ENCODE assay signal across 12 cellular contexts in genomic region chr22:36417281-36417686, GRCh38. TPM values are rescaled to one million over a fixed set of nuclear protein-coding genes. Genes with fewer than 3 reads are reported as not detected.
A peak's percentile ranks its signal among the peaks of the same experiment; 100 is the strongest.
DNase-seq lines count a peak whose midpoint lies in the region; ATAC-seq, FAIRE-seq and TF ChIP-seq lines count a peak whose summit lies in the region.
"Had no signal": no experiment of that assay in that cellular context is flagged by ENCODE, and none has a peak within 500 bp of the region (broad histone marks: within the 10 kb centered on the region; RNA-seq: fewer than 3 reads in every experiment).

No MANE protein-coding gene starts in this region.

- no peak overlapping the region for H3K27ac Mint-ChIP-seq in WTC11
- H3K27ac Mint-ChIP-seq: CD14-positive monocyte had no signal

- peak overlapping the region in 1 of 10 experiments; percentile 21; a peak in 1 of 20 replicates for H3K4me3 ChIP-seq in BLaER1 treated with 17β-estradiol and CSF1 and Interleukin-3, amounts not matched to agents 10 nM and 100 nM
- H3K4me3 ChIP-seq in Karpas-422 (ENCODE audit: low read length) (no peak overlapping the region), GM12878 (no peak overlapping the region), lung (no peak overlapping the region)
- H3K4me3 ChIP-seq: SK-N-MC had no signal

- H3K36me3 Mint-ChIP-seq in WTC11: no peaks in the 10 kb centered on the region
- H3K36me3 Mint-ChIP-seq: CD14-positive monocyte had no signal

- TF ChIP-seq RAD21 in GM12878 (IDR thresholded peaks at IDR 0.05; ENCODE audit: insufficient read depth, low read depth, low read length): no peak

- POLR2A ChIA-PET in GM12878 (lab: Charles Lee) (no interaction called here), WTC11 (lab: Charles Lee) (no interaction called here)

- no peaks in the 10 kb centered on the region for H3K27me3 Mint-ChIP-seq in WTC11 (ENCODE audit: low read depth)

- TF ChIP-seq CTCF in GM12878 (IDR thresholded peaks at IDR 0.05 in 2 of 3, conservative IDR thresholded peaks at IDR 0.05 in 1 of 3; ENCODE audit: control insufficient read depth in 2 of 3, extremely low read depth in 1 of 3, insufficient read depth in 1 of 3, low read depth in 3 of 3, low read length in 3 of 3): no peak
- no peak for TF ChIP-seq CTCF in lung (IDR thresholded peaks at IDR 0.05; ENCODE audit: control extremely low read depth, extremely low read depth)
- TF ChIP-seq CTCF in WTC11 (IDR thresholded peaks at IDR 0.05): no peak

- no peaks in the 10 kb centered on the region for H3K27me3 ChIP-seq in BLaER1 treated with 17β-estradiol and CSF1 and Interleukin-3, amounts not matched to agents 10 nM and 100 nM
- H3K27me3 ChIP-seq in Karpas-422 (ENCODE audit: low read length) (no peaks in the 10 kb centered on the region), GM12878 (replicated peaks in 1 of 2; ENCODE audit: control insufficient read depth in 2 of 2, insufficient read depth in 2 of 2, low read length in 1 of 2) (no peaks in the 10 kb centered on the region), lung (ENCODE audit: control insufficient read depth, insufficient read depth) (no peaks in the 10 kb centered on the region)

- no peak for TF ChIP-seq EP300 in GM12878 (IDR thresholded peaks at IDR 0.05; ENCODE audit: borderline replicate concordance in 1 of 2, control insufficient read depth in 1 of 2, low read depth in 2 of 2, low read length in 2 of 2)

- DNase-seq in Karpas-422 (no peak), GM12878 (ENCODE audit: low read depth, low spot score) (no peak), lung (ENCODE audit: low spot score) (peak; percentile 69), WTC11 (ENCODE audit: low spot score) (no peak), hypothalamus (lab: John Stamatoyannopoulos, UW) (no peak), GOT3 (lab: John Stamatoyannopoulos, UW) (no peak), ACHN (no peak)
- DNase-seq: cortex of kidney, NCI-H2081 had no signal

- no peaks in the 10 kb centered on the region for H3K36me3 ChIP-seq in BLaER1 treated with 17β-estradiol and CSF1 and Interleukin-3, amounts not matched to agents 10 nM and 100 nM
- H3K36me3 ChIP-seq in Karpas-422 (ENCODE audit: insufficient read depth, low read length) (no peaks in the 10 kb centered on the region), GM12878 (ENCODE audit: control insufficient read depth in 2 of 2, insufficient read depth in 2 of 2, low read length in 1 of 2) (no peaks in the 10 kb centered on the region), lung (ENCODE audit: control insufficient read depth in 2 of 2, insufficient read depth in 2 of 2, low read length in 2 of 2) (no peaks in the 10 kb centered on the region)

- SMC1A ChIA-PET in GM12878 (lab: Charles Lee; ENCODE audit: uncharacterized antibody, unreplicated experiment): no interaction called here

- H3K9me3 Mint-ChIP-seq in WTC11: no peaks in the 10 kb centered on the region
- H3K9me3 Mint-ChIP-seq: CD14-positive monocyte had no signal

- intact Hi-C loops in GM12878 (cut with micrococcal nuclease; ENCODE audit: unreplicated experiment): no loop called here

- in situ Hi-C loops in GM12878 (cut with MboI): no loop called here
- in situ Hi-C loops in ACHN (cut with HindIII; ENCODE audit: low pct_ligation_motif_present, low pct_unique_long_range_greater_than_20kb, low sequenced_read_pairs): no loop called here

- ATAC-seq in GM12878 (peak; percentile 58), lung (ENCODE audit: insufficient read depth, low FRiP score) (no peak), WTC11 (no peak; the same call in 1 of the 2 replicates)

- CTCF ChIA-PET in GM12878 (lab: Yijun Ruan, JAX): interaction anchor here (0.6 to 1.2 kb wide), 2 partner anchors 10 to 53 kb away, joined by 3 to 4 read pairs; no protein-coding TSS in a partner anchor
- CTCF ChIA-PET in WTC11 (lab: Charles Lee): interaction anchor here (0.5 kb wide), 1 partner anchor 9 kb away, joined by 3 read pairs; no protein-coding TSS in a partner anchor

- no peak for FAIRE-seq in GM12878 (lab: Jason Lieb, UNC)

- H3K4me1 ChIP-seq in BLaER1 treated with 17β-estradiol and CSF1 and Interleukin-3, amounts not matched to agents 10 nM and 100 nM: peaks cover 48 to 98% (median 91%) of the 10 kb centered on the region in 10 experiments
- H3K4me1 ChIP-seq in Karpas-422 (ENCODE audit: low read length) (peaks cover 13% of the 10 kb centered on the region), GM12878 (ENCODE audit: control insufficient read depth, insufficient read depth, low read length) (peaks cover 27% of the 10 kb centered on the region), lung (ENCODE audit: control insufficient read depth in 2 of 2, insufficient read depth in 2 of 2, low read length in 2 of 2) (peaks cover 0 to 12% of the 10 kb centered on the region in 2 donors)

- no peaks in the 10 kb centered on the region for H3K9me3 ChIP-seq in BLaER1 treated with 17β-estradiol and CSF1 and Interleukin-3, amounts not matched to agents 10 nM and 100 nM (replicated peaks in 1 of 11)
- no peaks in the 10 kb centered on the region for H3K9me3 ChIP-seq in Karpas-422 (ENCODE audit: low read length)
- no peaks in the 10 kb centered on the region for H3K9me3 ChIP-seq in GM12878 (replicated peaks; ENCODE audit: control insufficient read depth, insufficient read depth, low read length)
- H3K9me3 ChIP-seq in lung (ENCODE audit: control insufficient read depth in 2 of 2, insufficient read depth in 1 of 2, low read length in 1 of 2): no peaks in the 10 kb centered on the region

- peak overlapping the region; percentile 16; the same call in 1 of the 2 replicates for H2AFZ ChIP-seq in Karpas-422 (ENCODE audit: low read length)
- H2AFZ ChIP-seq in GM12878 (ENCODE audit: control insufficient read depth, low read depth, low read length): peak overlapping the region; percentile 9; the same call in 1 of the 2 replicates

- H3K4me1 Mint-ChIP-seq in WTC11: peaks cover 10% of the 10 kb centered on the region

- no peak for TF ChIP-seq POLR2A in GM12878 (IDR thresholded peaks at IDR 0.05; ENCODE audit: low read depth, low read length)

- no peak overlapping the region for H3K4me3 Mint-ChIP-seq in WTC11
- H3K4me3 Mint-ChIP-seq: CD14-positive monocyte had no signal

- peak overlapping the region; percentile 66 to 87 (median 76) for H3K4me2 ChIP-seq in BLaER1 treated with 17β-estradiol and CSF1 and Interleukin-3, amounts not matched to agents 10 nM and 100 nM
- no peak overlapping the region for H3K4me2 ChIP-seq in Karpas-422 (ENCODE audit: low read depth, low read length, poor library complexity, severe bottlenecking)
- H3K4me2 ChIP-seq in GM12878 (ENCODE audit: control insufficient read depth, insufficient read depth): no peak overlapping the region

- H3K27ac ChIP-seq in BLaER1 treated with 17β-estradiol and CSF1 and Interleukin-3, amounts not matched to agents 10 nM and 100 nM: peak overlapping the region in 10 of 11 experiments; percentile 45 to 98 (median 86); a peak in 21 of 22 replicates
- no peak overlapping the region for H3K27ac ChIP-seq in Karpas-422 (ENCODE audit: low read length)
- no peak overlapping the region for H3K27ac ChIP-seq in GM12878 (ENCODE audit: control insufficient read depth, insufficient read depth)
- peak overlapping the region in 1 of 2 donors; percentile 20 for H3K27ac ChIP-seq in lung (ENCODE audit: low read depth in 1 of 2, low read length in 1 of 2)
- H3K27ac ChIP-seq: SK-N-MC had no signal

- no peaks in the 10 kb centered on the region for H4K20me1 ChIP-seq in BLaER1 treated with 17β-estradiol and CSF1 and Interleukin-3, amounts not matched to agents 10 nM and 100 nM
- H4K20me1 ChIP-seq in Karpas-422 (ENCODE audit: insufficient read depth, low read depth, low read length): no peaks in the 10 kb centered on the region
- no peaks in the 10 kb centered on the region for H4K20me1 ChIP-seq in GM12878 (ENCODE audit: control insufficient read depth, insufficient read depth)

- H3K9ac ChIP-seq in BLaER1 treated with 17β-estradiol and CSF1 and Interleukin-3, amounts not matched to agents 10 nM and 100 nM: peak overlapping the region in 9 of 11 experiments; percentile 26 to 76 (median 70); a peak in 18 of 22 replicates
- H3K9ac ChIP-seq in Karpas-422 (ENCODE audit: low read length): no peak overlapping the region
- no peak overlapping the region for H3K9ac ChIP-seq in GM12878 (ENCODE audit: control insufficient read depth, insufficient read depth, low read length)

- BruUV-seq in GM12878 (replicated peaks; lab: Mats Ljungman, UMichigan): no TSS peak

- RAD21 ChIA-PET in GM12878 (lab: Charles Lee; ENCODE audit: unreplicated experiment): no interaction called here

- no peaks in the 10 kb centered on the region for H3K79me2 ChIP-seq in Karpas-422 (ENCODE audit: low read length)
- H3K79me2 ChIP-seq in GM12878 (ENCODE audit: control insufficient read depth, insufficient read depth, low read length): no peaks in the 10 kb centered on the region

- 52% methylated on average over 9 of the region's 9 CpGs for WGBS in GM12878 (ENCODE audit: insufficient coverage, insufficient replicate concordance, low lambda C conversion rate, missing lambda C conversion rate)
- WGBS in lung, 2 donors: 54 to 81% methylated on average over 9 of the region's 9 CpGs

- no peaks in the 10 kb centered on the region for H3K9me2 ChIP-seq in Karpas-422 (replicated peaks; ENCODE audit: insufficient read depth, low read length)

TF ChIP-seq in GM12878, 131 proteins besides CTCF, POLR2A, EP300 and RAD21 (continues in another document):
- no peak for TF ChIP-seq POLR2AphosphoS2 (IDR thresholded peaks at IDR 0.05; ENCODE audit: low read depth, low read length)

RNA-seq across cellular contexts. Expression of gene MYH9, which starts 29.5 kb away (rescaled TPM):
- 57.5 and 95.1 TPM in 2 replicates for total RNA-seq in Karpas-422 (2014; rRNA removed; shearing (Covaris generic); ENCODE audit: low replicate concordance)
- total RNA-seq in GM12878 (2013; cell fraction: nucleolus; rRNA removed): 209 and 215 TPM in 2 replicates
- total RNA-seq in GM12878 (2014; rRNA removed) (185 and 216 TPM in 2 replicates), GM12878 (2014; rRNA removed; fragmentation: Illumina TruSeq; extraction: Trizol) (82.8 and 83.1 TPM in 2 replicates), GM12878 (2021) (497 and 525 TPM in 2 replicates), lung (100 to 1,000 TPM; 398 to 667 TPM), WTC11 (2021) (272 to 288 TPM (median 277 TPM) in 3 replicates)
- polyA plus RNA-seq in GM12878 (2011; ENCODE audit: low read depth): 79.9 TPM
- polyA plus RNA-seq in GM12878 (2011; rRNA removed) (42.4 and 98.6 TPM in 2 replicates), GM12878 (2014; fragmentation: Illumina TruSeq; extraction: Trizol) (123 and 125 TPM in 2 replicates), GM12878 (2014; fragmentation: Nextera tagmentation; extraction: Ambion mirVana) (1 to 10 TPM; 5.1 to 8.1 TPM), GM12878 (2014; rRNA removed) (165 and 198 TPM in 2 replicates), GM12878 (2016; fragmentation: Nextera tagmentation; extraction: Ambion mirVana) (100 to 1,000 TPM; 228 to 236 TPM), lung (100 to 1,000 TPM; 184 to 266 TPM)
- polyA plus RNA-seq in GM12878 (2011; cell fraction: cytosol; rRNA removed): 51.0 and 59.8 TPM in 2 replicates
- 91.7 and 127 TPM in 2 replicates for polyA plus RNA-seq in GM12878 (2011; cell fraction: nucleus; rRNA removed)
- polyA plus RNA-seq in GM12878 (2012): 154 and 166 TPM in 2 replicates
- 168 and 298 TPM in 2 replicates for polyA minus RNA-seq in GM12878 (2011; rRNA and poly(A)+ RNA removed)
- 91.7 and 100 TPM in 2 replicates for polyA minus RNA-seq in GM12878 (2011; cell fraction: cytosol; rRNA and poly(A)+ RNA removed)
- polyA minus RNA-seq in GM12878 (2011; cell fraction: nucleus; rRNA and poly(A)+ RNA removed): 54.6 and 83.0 TPM in 2 replicates

Comparison
In these comparisons a context has a peak if more than half of its experiments do, and no peak if none do; other contexts are left out.
1. H3K27ac ChIP-seq: peak in BLaER1 treated with 17β-estradiol and CSF1 and Interleukin-3, amounts not matched to agents 10 nM and 100 nM (10 of 11); none in Karpas-422 (single experiment) and GM12878 (single experiment).
2. H3K4me2 ChIP-seq: peak in BLaER1 treated with 17β-estradiol and CSF1 and Interleukin-3, amounts not matched to agents 10 nM and 100 nM (11 of 11); none in Karpas-422 (single experiment) and GM12878 (single experiment).
3. H3K9ac ChIP-seq: peak in BLaER1 treated with 17β-estradiol and CSF1 and Interleukin-3, amounts not matched to agents 10 nM and 100 nM (9 of 11); none in Karpas-422 (single experiment) and GM12878 (single experiment).